ENCODE assay signal across 8 cellular contexts in genomic region chr19:39480337-39481228, GRCh38. TPM values are rescaled to one million over a fixed set of nuclear protein-coding genes. Genes with fewer than 3 reads are reported as not detected.
DNase-seq lines count a peak whose midpoint lies in the region; ATAC-seq, FAIRE-seq and TF ChIP-seq lines count a peak whose summit lies in the region.

TSS of gene TIMM50 (plus strand) at chr19:39480838. CDS start at chr19:39480854, 16 bp downstream.

- intact Hi-C loops in cardiac septum (cut with DNase I) = loop anchor here (2.0 to 5.0 kb wide), 2 partner anchors 33 to 60 kb away; partner anchors contain the start of genes EID2 and SUPT5H
- intact Hi-C loops in transverse colon (cut with DNase I; ENCODE audit: low total_unique reads) = no loop called here

- 0 to 1% (median 0%) methylated on average over 62 of the region's 62 CpGs for WGBS in adipose tissue, 3 donors
- WGBS in transverse colon (ENCODE audit: low coverage in 1 of 2), 2 donors = 1 to 2% methylated on average over 6 to 36 of the region's 62 CpGs

- no peak within 1 kb of the TSS for H3K27ac ChIP-seq in adipose tissue (ENCODE audit: low read depth, low read length)
- H3K27ac ChIP-seq in transverse colon = peak within 1 kb of the TSS; percentile 80 to 89 (median 85)

- H3K36me3 ChIP-seq in transverse colon = peaks cover 0 to 8% (median 0%) of the 10 kb centered on the region in 4 donors

- peak; percentile 88 for ATAC-seq in HG02852 (IDR thresholded peaks at IDR 0.05; ENCODE audit: unreplicated experiment)

- H3K9me3 ChIP-seq in transverse colon = no peaks in the 10 kb centered on the region

- peak; percentile 73; the same call in 1 of the 2 replicates for TF ChIP-seq POLR2A in GM12891 (IDR thresholded peaks at IDR 0.05; ENCODE audit: low read depth, low read length)
- TF ChIP-seq POLR2A in transverse colon (IDR thresholded peaks at IDR 0.05) = peak; percentile 55

- in situ Hi-C loops in transverse colon (cut with MboI; ENCODE audit: low pct_ligation_motif_present in 1 of 4, low pct_unique_long_range_greater_than_20kb in 1 of 4, low sequenced_read_pairs in 3 of 4) = no loop called here

- no peak for TF ChIP-seq EP300 in transverse colon (IDR thresholded peaks at IDR 0.05; ENCODE audit: low read depth)

- no peaks in the 10 kb centered on the region for H3K27me3 ChIP-seq in transverse colon

- H3K4me3 ChIP-seq in transverse colon = peak within 1 kb of the TSS; percentile 78 to 97 (median 88)

- H3K4me1 ChIP-seq in transverse colon = peaks cover 7 to 17% (median 16%) of the 10 kb centered on the region in 4 donors

- peak; percentile 92 for DNase-seq in GM12891 (ENCODE audit: insufficient read length, low spot score)
- DNase-seq in NCI-H146 treated with DMSO at 0.1 percent for 48 hours (lab: John Stamatoyannopoulos, UW; ENCODE audit: unreplicated experiment) = peak; percentile 94
- peak; percentile 93 to 96 (median 95) for DNase-seq in T-helper 1 cell
- peak; percentile 98 for DNase-seq in cardiac septum (ENCODE audit: low spot score)
- DNase-seq in pons (ENCODE audit: low spot score) = peak; percentile 88
- peak; percentile 98 for DNase-seq in transverse colon

- TF ChIP-seq CTCF in transverse colon (IDR thresholded peaks at IDR 0.05) = no peak

- peak; percentile 95 for FAIRE-seq in GM12891 (lab: Jason Lieb, UNC)

TF ChIP-seq in GM12891, 5 proteins besides CTCF, POLR2A, EP300 and RAD21:
- no peak for TF ChIP-seq POU2F2 (IDR thresholded peaks at IDR 0.05; ENCODE audit: low read depth, low read length)
- TF ChIP-seq TAF1 (IDR thresholded peaks at IDR 0.05; ENCODE audit: low read depth, low read length) = peak; percentile 85
- TF ChIP-seq POLR2AphosphoS5 (IDR thresholded peaks at IDR 0.05; ENCODE audit: low read depth, low read length) = no peak; the same call in 1 of the 2 replicates
- no peak for TF ChIP-seq SPI1 (IDR thresholded peaks at IDR 0.05; ENCODE audit: low read depth, low read length)
- TF ChIP-seq PAX5 (IDR thresholded peaks at IDR 0.05; ENCODE audit: insufficient read depth, low read length, severe bottlenecking) = peak; percentile 50

RNA-seq across cellular contexts. Expression of gene TIMM50, which starts in this region (rescaled TPM):
- 67.0 TPM for polyA plus RNA-seq in GM12891 (2012; ENCODE audit: low read depth, missing spikeins)
- polyA plus RNA-seq in adipose tissue = 10 to 100 TPM; 26.8 to 63.0 (median 32.4) TPM
- 62.0 TPM for total RNA-seq in cardiac septum
- 10 to 100 TPM; 21.7 to 54.0 (median 33.5) TPM for total RNA-seq in transverse colon
